In the genomic region with DNA sequence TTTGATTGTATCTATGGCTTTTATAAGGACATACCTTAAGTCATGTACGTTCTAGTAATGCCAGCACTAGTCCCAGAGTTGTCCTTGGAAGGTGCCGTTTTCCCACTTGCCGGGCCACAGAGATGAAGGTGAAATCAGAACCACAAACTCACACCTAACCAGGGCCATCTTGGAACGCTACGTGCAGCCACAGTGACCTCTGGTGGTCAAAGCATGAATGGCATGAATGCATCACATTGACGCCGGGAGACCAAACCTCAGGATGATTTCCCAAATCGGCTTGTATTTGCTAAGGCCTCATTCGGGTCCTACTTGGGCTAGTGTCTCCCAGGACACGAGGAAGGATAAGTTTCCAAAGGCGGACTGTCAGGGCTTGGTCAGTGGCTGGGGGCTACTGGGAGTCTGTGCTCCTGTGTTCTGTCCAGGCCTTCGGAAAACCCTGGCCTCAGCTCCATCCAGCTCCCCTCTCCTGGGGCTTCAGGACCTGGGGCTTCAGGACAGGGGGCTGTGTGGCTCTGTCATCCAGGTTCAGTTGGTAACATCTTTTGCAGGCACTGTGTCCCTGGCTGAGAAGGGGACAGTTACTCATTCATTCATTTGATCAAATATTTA, we compare ENCODE assay signal across 8 cellular contexts.
DNase-seq lines count a peak whose midpoint lies in the region; ATAC-seq, FAIRE-seq and TF ChIP-seq lines count a peak whose summit lies in the region.

No MANE protein-coding gene starts in this region.

- no peak overlapping the region for H4K5ac ChIP-seq in H1 (ENCODE audit: insufficient read length, low read depth, low read length)

- no peaks in the 10 kb centered on the region; the same call in 1 of the 2 replicates for H3K23me2 ChIP-seq in H1 (ENCODE audit: low read depth, low read length)

- H3K4ac ChIP-seq in H1 (replicated peaks; ENCODE audit: insufficient read length, low read depth, low read length): no peak overlapping the region
- H3K4ac ChIP-seq in mesenchymal stem cell (ENCODE audit: low read depth in 1 of 2, low read length in 2 of 2): no peak overlapping the region

- no peak for TF ChIP-seq EP300 in H1 (IDR thresholded peaks at IDR 0.05; ENCODE audit: borderline replicate concordance in 1 of 2, low read depth in 2 of 2, low read length in 2 of 2)

- H3K79me2 ChIP-seq in H1 (ENCODE audit: control insufficient read depth in 1 of 2, insufficient read depth in 2 of 2, low read length in 2 of 2): no peaks in the 10 kb centered on the region

- H3K9ac ChIP-seq in H1 (replicated peaks in 1 of 4; ENCODE audit: extremely low read depth in 1 of 4, low read depth in 3 of 4, low read length in 3 of 4) (no peak overlapping the region), mesenchymal stem cell (ENCODE audit: low read length) (no peak overlapping the region)

- H3K56ac ChIP-seq in H1 (replicated peaks; ENCODE audit: insufficient read length, low read depth, low read length): no peak overlapping the region

- no peak overlapping the region for H3K27ac ChIP-seq in H1 (ENCODE audit: low read depth, low read length)
- no peak overlapping the region for H3K27ac ChIP-seq in mesenchymal stem cell (ENCODE audit: low read length, poor library complexity, severe bottlenecking)

- H2AK5ac ChIP-seq in H1 (ENCODE audit: low read depth, low read length): no peak overlapping the region
- H2AK5ac ChIP-seq in mesenchymal stem cell (ENCODE audit: low read length, severe bottlenecking): no peak overlapping the region

- no peaks in the 10 kb centered on the region; a peak in 1 of 7 replicates for H3K4me1 ChIP-seq in H1 (replicated peaks in 1 of 4; ENCODE audit: control insufficient read depth in 3 of 4, insufficient read depth in 4 of 4, low read length in 3 of 4)
- H3K4me1 ChIP-seq in mesenchymal stem cell (ENCODE audit: control insufficient read depth, insufficient read depth, low read depth, low read length): no peaks in the 10 kb centered on the region

- WGBS in H1 (ENCODE audit: extremely low coverage in 1 of 2, insufficient coverage in 1 of 2, insufficient read length in 1 of 2, insufficient replicate concordance in 2 of 2, low coverage in 1 of 2, low lambda C conversion rate in 2 of 2, missing lambda C conversion rate in 1 of 2), 2 experiments: 27% methylated on average over 12 of the region's 12 CpGs; no CpG with 5 or more reads in 1 of the 2 experiments
- 20% methylated on average over 12 of the region's 12 CpGs for WGBS in mesenchymal stem cell

- TF ChIP-seq CTCF in H1 (IDR thresholded peaks at IDR 0.05; ENCODE audit: control extremely low read depth in 1 of 3, insufficient read depth in 1 of 3, low read depth in 1 of 3, low read length in 3 of 3): peak; percentile 92 to 98 (median 95)

- DNase-seq in AG08396 (ENCODE audit: low spot score) (peak; percentile 79), GM12892 (ENCODE audit: insufficient read length) (peak; percentile 41), NCI-H2227 treated with DMSO at 0.1 percent for 48 hours (lab: John Stamatoyannopoulos, UW) (peak; percentile 35), H1 (ENCODE audit: low read depth in 1 of 2, low spot score in 2 of 2) (peak; percentile 53 to 93), mesenchymal stem cell (peak; percentile 36)
- DNase-seq in activated CD8-positive, alpha-beta memory T cell treated with anti-CD3 and anti-CD28 coated beads for 24 hours: peak; percentile 87
- peak; percentile 33 to 41 for DNase-seq in stimulated activated CD8-positive, alpha-beta memory T cell treated with anti-CD3 and anti-CD28 coated beads, Interleukin-2, amount 100 ng/mL, for 1 hour (ENCODE audit: low read depth in 2 of 2)

- H3K4me2 ChIP-seq in H1 (ENCODE audit: insufficient read depth in 1 of 2, low read depth in 2 of 2, low read length in 2 of 2): no peak overlapping the region
- H3K4me2 ChIP-seq in mesenchymal stem cell (ENCODE audit: low read length, poor library complexity, severe bottlenecking): no peak overlapping the region

- no peak for ATAC-seq in HG03439 (IDR thresholded peaks at IDR 0.05; ENCODE audit: unreplicated experiment)

- no peak overlapping the region for H2BK15ac ChIP-seq in H1 (ENCODE audit: low read length)
- H2BK15ac ChIP-seq in mesenchymal stem cell (ENCODE audit: low read depth, poor library complexity, severe bottlenecking): no peak overlapping the region

- H2BK5ac ChIP-seq in H1 (ENCODE audit: low read depth, low read length) (no peak overlapping the region), mesenchymal stem cell (ENCODE audit: low read depth, low read length, poor library complexity, severe bottlenecking) (no peak overlapping the region)

- H3K14ac ChIP-seq in H1 (ENCODE audit: insufficient read length) (no peak overlapping the region), mesenchymal stem cell (ENCODE audit: low read length in 2 of 2) (no peak overlapping the region)

- H2BK120ac ChIP-seq in H1 (replicated peaks; ENCODE audit: low read depth, low read length) (no peak overlapping the region), mesenchymal stem cell (ENCODE audit: low read depth, low read length) (no peak overlapping the region)

- no peak overlapping the region for H4K91ac ChIP-seq in H1 (replicated peaks; ENCODE audit: insufficient read length, low read length)
- H4K91ac ChIP-seq in mesenchymal stem cell (ENCODE audit: low read length): no peak overlapping the region

- POLR2A ChIA-PET in H1 (lab: Charles Lee; ENCODE audit: partially characterized antibody): interaction anchor here (0.7 kb wide), 1 partner anchor 64 kb away, joined by 3 read pairs; no protein-coding TSS in a partner anchor

- H3K4me3 ChIP-seq in H1 (ENCODE audit: extremely low read depth in 1 of 4, insufficient read depth in 2 of 4, low read depth in 3 of 4, low read length in 4 of 4) (no peak overlapping the region), mesenchymal stem cell (ENCODE audit: insufficient read depth in 1 of 2, low read depth in 1 of 2, low read length in 2 of 2) (no peak overlapping the region)

- no peak overlapping the region for H3K18ac ChIP-seq in H1 (ENCODE audit: extremely low read depth, low read length)
- H3K18ac ChIP-seq in mesenchymal stem cell (ENCODE audit: low read depth in 1 of 2, low read length in 2 of 2): no peak overlapping the region

- H3K79me1 ChIP-seq in H1 (ENCODE audit: low read depth, low read length): no peaks in the 10 kb centered on the region
- H3K79me1 ChIP-seq in mesenchymal stem cell (replicated peaks; ENCODE audit: low read length, poor library complexity, severe bottlenecking): no peaks in the 10 kb centered on the region

- no peak overlapping the region for H2BK12ac ChIP-seq in H1 (ENCODE audit: low read depth, low read length)
- H2BK12ac ChIP-seq in mesenchymal stem cell (ENCODE audit: low read length in 2 of 2): no peak overlapping the region

- H3K9me3 ChIP-seq in H1 (ENCODE audit: insufficient read depth in 2 of 2, low read depth in 1 of 2, low read length in 1 of 2): no peaks in the 10 kb centered on the region
- H3K9me3 ChIP-seq in mesenchymal stem cell (ENCODE audit: control insufficient read depth, low read length): no peaks in the 10 kb centered on the region

- FAIRE-seq in GM12892 (lab: Jason Lieb, UNC): peak; percentile 95
- peak; percentile 87 for FAIRE-seq in H1 (lab: Jason Lieb, UNC)

- H3K23ac ChIP-seq in H1 (ENCODE audit: insufficient read length) (no peak overlapping the region), mesenchymal stem cell (ENCODE audit: low read length in 2 of 2) (no peak overlapping the region)

- TF ChIP-seq RAD21 in H1 (IDR thresholded peaks at IDR 0.05 in 1 of 2, conservative IDR thresholded peaks at IDR 0.05 in 1 of 2; ENCODE audit: low read depth in 2 of 2, low read length in 2 of 2): peak; percentile 95

- no peak overlapping the region for H4K8ac ChIP-seq in H1 (ENCODE audit: extremely low read depth, insufficient read depth, low read length)
- no peak overlapping the region for H4K8ac ChIP-seq in mesenchymal stem cell (ENCODE audit: low read length)

- TF ChIP-seq POLR2A in GM12892 (IDR thresholded peaks at IDR 0.05; ENCODE audit: low read depth, low read length) (no peak), H1 (IDR thresholded peaks at IDR 0.05; ENCODE audit: control extremely low read depth in 1 of 2, low read depth in 2 of 2, low read length in 2 of 2) (no peak)

- CTCF ChIA-PET in H1 (lab: Charles Lee; ENCODE audit: partially characterized antibody): interaction anchor here (0.6 to 2.0 kb wide), 7 partner anchors 19 to 445 kb away, joined by 3 to 9 read pairs (median 3); no protein-coding TSS in a partner anchor

- H3K36me3 ChIP-seq in H1 (ENCODE audit: control insufficient read depth in 2 of 4, insufficient read depth in 4 of 4, low read length in 3 of 4): no peaks in the 10 kb centered on the region
- no peaks in the 10 kb centered on the region for H3K36me3 ChIP-seq in mesenchymal stem cell (ENCODE audit: control insufficient read depth in 1 of 2, insufficient read depth in 2 of 2, low read depth in 1 of 2, low read length in 2 of 2)

- H2BK20ac ChIP-seq in H1 (ENCODE audit: low read length): no peak overlapping the region

- no peaks in the 10 kb centered on the region for H4K20me1 ChIP-seq in H1 (replicated peaks in 1 of 2; ENCODE audit: control insufficient read depth in 1 of 2, insufficient read depth in 2 of 2, low read length in 2 of 2)

- peak overlapping the region; percentile 89 for H2AFZ ChIP-seq in H1 (ENCODE audit: low read length)
- H2AFZ ChIP-seq in mesenchymal stem cell (ENCODE audit: low read depth, low read length): no peak overlapping the region

- no peaks in the 10 kb centered on the region; a peak in 1 of 7 replicates for H3K27me3 ChIP-seq in H1 (replicated peaks in 1 of 4; ENCODE audit: control insufficient read depth in 3 of 4, extremely low read depth in 1 of 4, insufficient read depth in 3 of 4, low read length in 3 of 4)
- H3K27me3 ChIP-seq in mesenchymal stem cell (ENCODE audit: control insufficient read depth in 1 of 2, insufficient read depth in 1 of 2, low read length in 2 of 2): peaks cover 0 to 3% of the 10 kb centered on the region in 2 experiments

TF ChIP-seq in H1, 55 proteins besides CTCF, POLR2A, EP300 and RAD21 (continues in another document):
- TF ChIP-seq, protein P1, sequence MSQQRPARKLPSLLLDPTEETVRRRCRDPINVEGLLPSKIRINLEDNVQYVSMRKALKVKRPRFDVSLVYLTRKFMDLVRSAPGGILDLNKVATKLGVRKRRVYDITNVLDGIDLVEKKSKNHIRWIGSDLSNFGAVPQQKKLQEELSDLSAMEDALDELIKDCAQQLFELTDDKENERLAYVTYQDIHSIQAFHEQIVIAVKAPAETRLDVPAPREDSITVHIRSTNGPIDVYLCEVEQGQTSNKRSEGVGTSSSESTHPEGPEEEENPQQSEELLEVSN (IDR thresholded peaks at IDR 0.05): no peak
- TF ChIP-seq BACH1 (IDR thresholded peaks at IDR 0.05; ENCODE audit: low read length) (no peak), GABPA (IDR thresholded peaks at IDR 0.05; ENCODE audit: borderline replicate concordance, insufficient read depth, low read length) (peak; percentile 37; the same call in 1 of the 2 replicates), BCL11A (IDR thresholded peaks at IDR 0.05; ENCODE audit: low read depth in 2 of 2, low read length in 2 of 2) (no peak), TAF7 (optimal IDR thresholded peaks at IDR 0.05; ENCODE audit: borderline replicate concordance, low read depth, low read length) (no peak), YY1 (IDR thresholded peaks at IDR 0.05; ENCODE audit: low read depth, low read length) (peak; percentile 85; the same call in 1 of the 2 replicates), SIRT6 (IDR thresholded peaks at IDR 0.05; ENCODE audit: low read length) (no peak)

Comparison
In these comparisons a context has a peak if more than half of its experiments do, and no peak if none do; other contexts are left out.
1. DNase-seq: peak in every context shown above with its lines; median percentile 87 in activated CD8-positive, alpha-beta memory T cell treated with anti-CD3 and anti-CD28 coated beads for 24 hours; 79 in AG08396; 73 in H1; 41 in GM12892; 37 in stimulated activated CD8-positive, alpha-beta memory T cell treated with anti-CD3 and anti-CD28 coated beads, Interleukin-2, amount 100 ng/mL, for 1 hour; 36 in mesenchymal stem cell; 35 in NCI-H2227 treated with DMSO at 0.1 percent for 48 hours.